8 cellular contexts compared by ENCODE assay signal in genomic region chr21:45556302-45556644, GRCh38. TPM values are rescaled to one million over a fixed set of nuclear protein-coding genes. Genes with fewer than 3 reads are reported as not detected.
DNase-seq lines count a peak whose midpoint lies in the region; ATAC-seq and TF ChIP-seq lines count a peak whose summit lies in the region.

No MANE protein-coding gene starts in this region.

- no peak for DNase-seq in AG10803 (ENCODE audit: low read depth)
- DNase-seq in NT2/D1 (ENCODE audit: low read depth, low spot score), result no peak
- DNase-seq in effector memory CD8-positive, alpha-beta T cell, result no peak
- no peak for DNase-seq in psoas muscle
- DNase-seq in nephron progenitor cell, result no peak
- DNase-seq in COLO668 (lab: John Stamatoyannopoulos, UW; ENCODE audit: unreplicated experiment), result no peak

- WGBS in psoas muscle, 3 donors, result 35 to 61% (median 35%) methylated on average over 12 of the region's 12 CpGs

- ATAC-seq in effector memory CD8-positive, alpha-beta T cell (replicated peaks), result no peak
- ATAC-seq in psoas muscle, result no peak
- ATAC-seq in HG03025 (IDR thresholded peaks at IDR 0.05; ENCODE audit: low FRiP score, unreplicated experiment), result no peak
- ATAC-seq in GM21529 (IDR thresholded peaks at IDR 0.05; ENCODE audit: unreplicated experiment), result no peak

- H3K4me1 ChIP-seq in NT2/D1 (ENCODE audit: insufficient read depth, insufficient read length) (peaks cover 42% of the 10 kb centered on the region), psoas muscle (peaks cover 4% of the 10 kb centered on the region)

- H3K27me3 ChIP-seq in NT2/D1 (ENCODE audit: insufficient read depth, insufficient read length) (peaks cover 6% of the 10 kb centered on the region), psoas muscle (ENCODE audit: insufficient read depth in 3 of 3, low read length in 2 of 3) (peaks cover 0 to 28% (median 10%) of the 10 kb centered on the region in 3 donors)

- H3K4me3 Mint-ChIP-seq in effector memory CD8-positive, alpha-beta T cell, result peak overlapping the region; percentile 35 to 67
- no peak overlapping the region for H3K4me3 Mint-ChIP-seq in nephron progenitor cell

- intact Hi-C loops in psoas muscle (cut with DNase I), result loop anchor here (1.0 to 5.0 kb wide), 3 partner anchors 40 to 366 kb away; no protein-coding TSS in a partner anchor

- H3K9me3 Mint-ChIP-seq in effector memory CD8-positive, alpha-beta T cell, result no peaks in the 10 kb centered on the region
- no peaks in the 10 kb centered on the region for H3K9me3 Mint-ChIP-seq in nephron progenitor cell

- H3K27ac Mint-ChIP-seq in effector memory CD8-positive, alpha-beta T cell, result no peak overlapping the region
- no peak overlapping the region for H3K27ac Mint-ChIP-seq in nephron progenitor cell

- H3K9ac ChIP-seq in NT2/D1 (ENCODE audit: insufficient read length, low read depth), result peak overlapping the region; percentile 87

- H3K4me1 Mint-ChIP-seq in effector memory CD8-positive, alpha-beta T cell (ENCODE audit: low read depth in 2 of 2), result peaks cover 12 to 13% of the 10 kb centered on the region in 2 donors
- H3K4me1 Mint-ChIP-seq in nephron progenitor cell, result peaks cover 24% of the 10 kb centered on the region

- H3K27ac ChIP-seq in psoas muscle, result peak overlapping the region; percentile 66

- H3K9me3 ChIP-seq in NT2/D1 (ENCODE audit: insufficient read depth, low read length), result no peaks in the 10 kb centered on the region
- no peaks in the 10 kb centered on the region for H3K9me3 ChIP-seq in psoas muscle

- H3K4me3 ChIP-seq in AG10803 (ENCODE audit: low read length) (peak overlapping the region; percentile 9; the same call in 1 of the 2 replicates), NT2/D1 (ENCODE audit: insufficient read length, low read depth) (peak overlapping the region; percentile 64), psoas muscle (peak overlapping the region; percentile 67)

- TF ChIP-seq CTCF in AG10803 (conservative IDR thresholded peaks at IDR 0.05; ENCODE audit: low read length) (no peak), psoas muscle (IDR thresholded peaks at IDR 0.05) (no peak), nephron progenitor cell (IDR thresholded peaks at IDR 0.05) (no peak)

- H3K36me3 ChIP-seq in NT2/D1 (ENCODE audit: insufficient read depth, insufficient read length, low read length) (peaks cover 2% of the 10 kb centered on the region), psoas muscle (ENCODE audit: insufficient read depth in 1 of 2, low read depth in 1 of 2) (no peaks in the 10 kb centered on the region)

- peaks cover 13 to 19% of the 10 kb centered on the region in 2 donors for H3K27me3 Mint-ChIP-seq in effector memory CD8-positive, alpha-beta T cell
- peaks cover 18% of the 10 kb centered on the region for H3K27me3 Mint-ChIP-seq in nephron progenitor cell (ENCODE audit: low read depth, poor library complexity)

- H3K36me3 Mint-ChIP-seq in effector memory CD8-positive, alpha-beta T cell (ENCODE audit: insufficient read depth), result peaks cover 4% of the 10 kb centered on the region
- H3K36me3 Mint-ChIP-seq in nephron progenitor cell (ENCODE audit: low read depth), result no peaks in the 10 kb centered on the region

RNA-seq across cellular contexts. Expression of gene SLC19A1, which starts 14.0 kb away (rescaled TPM):
- total RNA-seq in psoas muscle, result 1 to 10 TPM; 1.4 to 2.8 (median 1.9) TPM
- polyA plus RNA-seq in psoas muscle, result 1 to 10 TPM; 2.3 to 3.8 (median 3.1) TPM

Comparison
In these comparisons a context has a peak if more than half of its experiments do, and no peak if none do; other contexts are left out.
1. H3K4me3 ChIP-seq: peak in every context shown above with its lines; median percentile 67 in psoas muscle; 64 in NT2/D1; 9 in AG10803.